ENCODE assay signal across 25 cellular contexts in genomic region chr3:98990657-98991056, GRCh38.
"Had no signal": no experiment of that assay in that cellular context is flagged by ENCODE, and none has a peak within 500 bp of the region (broad histone marks: within the 10 kb centered on the region; RNA-seq: fewer than 3 reads in every experiment).

No MANE protein-coding gene starts in this region.

- H3K27ac ChIP-seq: neural progenitor cell, ovary, parathyroid adenoma, psoas muscle, right lobe of liver, sigmoid colon, stomach, thoracic aorta, thyroid gland, tibial nerve, upper lobe of left lung, uterus had no signal

- DNase-seq: natural killer cell; occipital lobe; ovary; posterior cingulate gyrus; psoas muscle; right cardiac atrium; right lobe of liver; sigmoid colon; small intestine; stimulated activated CD4-positive, alpha-beta T cell treated with anti-CD3 and anti-CD28 coated beads, Interleukin-15, amount 100 ng/mL, for 24 hours; stimulated activated CD4-positive, alpha-beta T cell treated with anti-CD3 and anti-CD28 coated beads, Interleukin-2, amount 100 ng/mL, for 24 hours; stimulated activated CD4-positive, alpha-beta T cell treated with anti-CD3 and anti-CD28 coated beads, Interleukin-2, amount 100 ng/mL, for 48 hours; stimulated activated CD4-positive, alpha-beta T cell treated with anti-CD3 and anti-CD28 coated beads, Interleukin-4, amount 100 ng/mL, for 24 hours; stimulated activated naive B cell treated with anti-CD40 and anti-IgM and Interleukin-4, amounts not matched to agents 10 μg/mL and 1 μg/mL and 100 μg/mL, for 72 hours; stimulated activated naive CD4-positive, alpha-beta T cell treated with Interleukin-2 at 50 U/mL for 16 hours; stomach; thyroid gland; trophoblast cell; uterus had no signal

- ATAC-seq: natural killer cell; psoas muscle; right cardiac atrium; right lobe of liver; stimulated activated effector memory CD8-positive, alpha-beta T cell treated with anti-CD3 and anti-CD28 coated beads, Interleukin-12 subunit alpha, Interleukin-12 subunit beta, amount 100 ng/mL, for 72 hours; stimulated activated naive B cell treated with anti-CD40 and anti-IgM and Interleukin-4, amounts not matched to agents 10 μg/mL and 1 μg/mL and 100 μg/mL, for 72 hours had no signal

- FAIRE-seq: small intestine had no signal

- H3K27me3 ChIP-seq: neural progenitor cell, ovary, right lobe of liver, sigmoid colon, stomach, thyroid gland, tibial nerve, upper lobe of left lung, uterus had no signal

- H3K36me3 ChIP-seq: neural progenitor cell, ovary, right lobe of liver, sigmoid colon, stomach, thoracic aorta, thyroid gland, tibial nerve, upper lobe of left lung, uterus had no signal

- H3K9me3 ChIP-seq: ovary, psoas muscle, right lobe of liver, sigmoid colon, stomach, thoracic aorta, thyroid gland, tibial nerve, upper lobe of left lung, uterus had no signal

- H3K4me1 ChIP-seq: parathyroid adenoma, psoas muscle, right lobe of liver, stomach, thyroid gland, uterus had no signal

- H3K4me3 ChIP-seq: neural progenitor cell, ovary, psoas muscle, right lobe of liver, sigmoid colon, stomach, thoracic aorta, thyroid gland, tibial nerve, upper lobe of left lung, uterus had no signal
